In the genomic region with DNA sequence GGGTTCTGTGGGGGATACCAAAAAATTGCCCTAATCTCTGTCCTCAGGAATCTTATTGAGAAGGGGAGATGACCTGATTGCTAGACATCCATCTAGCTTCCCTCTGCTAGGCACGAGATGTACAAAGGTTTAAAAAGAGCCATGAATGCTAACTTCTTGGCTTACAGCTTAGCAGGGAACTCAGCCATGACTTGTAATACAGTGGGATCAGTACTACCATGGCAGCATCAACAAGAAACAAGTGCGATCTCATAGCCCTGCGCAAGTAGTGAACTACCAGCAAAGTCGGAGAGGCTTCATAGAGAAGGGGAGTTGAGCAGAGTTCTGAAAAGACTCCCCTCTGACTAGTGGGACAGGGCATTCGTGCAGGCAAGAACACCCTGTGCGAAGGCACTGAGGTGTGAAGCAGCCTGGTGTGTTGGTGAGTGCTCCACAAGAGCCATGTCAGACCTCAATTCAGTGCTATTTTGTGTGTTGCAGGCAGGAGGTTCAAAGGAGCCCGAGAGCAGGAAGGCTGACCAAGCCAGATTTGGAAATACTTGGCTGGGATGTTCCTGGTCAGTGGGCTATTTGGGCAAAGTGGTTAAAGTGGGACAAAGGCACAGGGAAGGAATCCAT, we compare ENCODE assay signal across 17 cellular contexts.
DNase-seq lines count a peak whose midpoint lies in the region; ATAC-seq, FAIRE-seq and TF ChIP-seq lines count a peak whose summit lies in the region.
"Had no signal": no experiment of that assay in that cellular context is flagged by ENCODE, and none has a peak within 500 bp of the region (broad histone marks: within the 10 kb centered on the region; RNA-seq: fewer than 3 reads in every experiment).

No MANE protein-coding gene starts in this region.

- H3K79me1 ChIP-seq in trophoblast cell (ENCODE audit: low read length), result no peaks in the 10 kb centered on the region

- H3K27me3 ChIP-seq in HepG2 (ENCODE audit: control insufficient read depth in 1 of 2, insufficient read depth in 2 of 2, low read length in 2 of 2), result no peaks in the 10 kb centered on the region
- no peaks in the 10 kb centered on the region for H3K27me3 ChIP-seq in right lobe of liver
- H3K27me3 ChIP-seq in trophoblast cell (ENCODE audit: insufficient read depth, low read length), result no peaks in the 10 kb centered on the region
- H3K27me3 ChIP-seq in Karpas-422 (ENCODE audit: low read length), result no peaks in the 10 kb centered on the region
- H3K27me3 ChIP-seq: cardiac muscle cell, sigmoid colon had no signal

- H4K20me1 ChIP-seq in HepG2 (ENCODE audit: insufficient read depth, low read length) (no peaks in the 10 kb centered on the region), Karpas-422 (ENCODE audit: insufficient read depth, low read depth, low read length) (no peaks in the 10 kb centered on the region)

- H3K9me3 ChIP-seq in HepG2 (ENCODE audit: low read length), result no peaks in the 10 kb centered on the region
- H3K9me3 ChIP-seq in right lobe of liver, result no peaks in the 10 kb centered on the region
- H3K9me3 ChIP-seq in trophoblast cell (ENCODE audit: insufficient read depth, low read depth, low read length), result no peaks in the 10 kb centered on the region
- H3K9me3 ChIP-seq in Karpas-422 (ENCODE audit: low read length), result no peaks in the 10 kb centered on the region
- H3K9me3 ChIP-seq: sigmoid colon had no signal

- H3K4me1 ChIP-seq in HepG2 (ENCODE audit: insufficient read depth, low read length) (peaks cover 82% of the 10 kb centered on the region), right lobe of liver (peaks cover 0 to 7% (median 0%) of the 10 kb centered on the region in 4 donors), trophoblast cell (ENCODE audit: control insufficient read depth in 1 of 2, insufficient read depth in 2 of 2, low read length in 2 of 2) (peaks cover 5 to 15% of the 10 kb centered on the region in 2 experiments), Karpas-422 (ENCODE audit: low read length) (peaks cover 7% of the 10 kb centered on the region)

- no peak overlapping the region for H4K91ac ChIP-seq in trophoblast cell (ENCODE audit: low read depth, low read length)

- H3K4me3 ChIP-seq in HepG2 (replicated peaks in 1 of 3; ENCODE audit: insufficient read depth in 1 of 3, low read depth in 2 of 3, low read length in 3 of 3) (no peak overlapping the region), right lobe of liver (no peak overlapping the region), trophoblast cell (ENCODE audit: low read depth, low read length) (no peak overlapping the region), Karpas-422 (ENCODE audit: low read length) (no peak overlapping the region)
- H3K4me3 ChIP-seq: cardiac muscle cell, sigmoid colon, SK-N-MC had no signal

- H3K9ac ChIP-seq in HepG2 (ENCODE audit: insufficient read depth, low read depth, low read length) (no peak overlapping the region), trophoblast cell (ENCODE audit: low read length) (no peak overlapping the region), Karpas-422 (ENCODE audit: low read length) (no peak overlapping the region)

- in situ Hi-C loops in HepG2 (cut with HindIII; ENCODE audit: extremely low pct_ligation_motif_present, low pct_unique_long_range_greater_than_20kb), result no loop called here

- no peak for TF ChIP-seq RAD21 in HepG2 (CRISPR knock-in tag; IDR thresholded peaks at IDR 0.05)

- TF ChIP-seq CTCF in HepG2 (CRISPR knock-in tag; IDR thresholded peaks at IDR 0.05) (no peak), right lobe of liver (IDR thresholded peaks at IDR 0.05) (no peak)

- no peak overlapping the region for H3K18ac ChIP-seq in trophoblast cell (ENCODE audit: low read length)

- intact Hi-C loops in HepG2 (cut with micrococcal nuclease; ENCODE audit: unreplicated experiment), result no loop called here
- intact Hi-C loops in right lobe of liver (cut with DNase I), result no loop called here

- no peak overlapping the region for H2AK5ac ChIP-seq in trophoblast cell (ENCODE audit: low read length)

- no peak for FAIRE-seq in HepG2 (lab: Jason Lieb, UNC)
- FAIRE-seq: D721Med had no signal

- no peak overlapping the region for H2BK5ac ChIP-seq in trophoblast cell (ENCODE audit: low read depth, low read length, poor library complexity)

- H4K8ac ChIP-seq in trophoblast cell (ENCODE audit: low read depth, low read length), result no peak overlapping the region

- WGBS in HepG2 (ENCODE audit: low lambda C conversion rate), result 99% methylated on average over 7 of the region's 7 CpGs
- WGBS in right lobe of liver (ENCODE audit: insufficient coverage, low coverage, low lambda C conversion rate, missing lambda C conversion rate), result 87% methylated on average over 7 of the region's 7 CpGs
- no CpG with 5 or more reads among the region's 7 CpGs for WGBS in trophoblast cell (ENCODE audit: extremely low coverage, insufficient coverage, insufficient read length)

- no peaks in the 10 kb centered on the region for H3K9me2 ChIP-seq in Karpas-422 (replicated peaks; ENCODE audit: insufficient read depth, low read length)

- H3K79me2 ChIP-seq in HepG2 (ENCODE audit: insufficient read depth, low read length) (peaks cover 99% of the 10 kb centered on the region), trophoblast cell (ENCODE audit: control insufficient read depth, insufficient read depth, low read length, poor library complexity) (no peaks in the 10 kb centered on the region), Karpas-422 (ENCODE audit: low read length) (no peaks in the 10 kb centered on the region)

- H3K27ac ChIP-seq in HepG2 (ENCODE audit: extremely low read length, insufficient read depth, low read length), result peak overlapping the region; percentile 35
- H3K27ac ChIP-seq in right lobe of liver, result no peak overlapping the region
- H3K27ac ChIP-seq in cingulate gyrus (ENCODE audit: low read depth, low read length), result peak overlapping the region; percentile 96
- H3K27ac ChIP-seq in trophoblast cell (ENCODE audit: low read depth, low read length), result no peak overlapping the region
- no peak overlapping the region for H3K27ac ChIP-seq in Karpas-422 (ENCODE audit: low read length)
- H3K27ac ChIP-seq: cardiac muscle cell, sigmoid colon, SK-N-MC had no signal

- CTCF ChIA-PET in HepG2 (lab: Yijun Ruan, JAX; ENCODE audit: low intra/inter-chr PET ratio, low total read pairs), result no interaction called here

- DNase-seq in HepG2 (ENCODE audit: low spot score) (no peak), right lobe of liver (no peak), trophoblast cell (no peak), Karpas-422 (no peak)
- DNase-seq: activated CD4-positive, alpha-beta T cell treated with anti-CD3 and anti-CD28 coated beads, Interleukin-2, amount 10 ng/mL, durations not matched to agents 7 days and 5 days; activated T-cell treated with anti-CD3 and anti-CD28 coated beads, Interleukin-2, amount 50 U/mL, for 1 hour; effector memory CD8-positive, alpha-beta T cell; NCI-H1048; sigmoid colon; stimulated activated CD4-positive, alpha-beta T cell treated with anti-CD3 and anti-CD28 coated beads, Interleukin-4, amount 100 ng/mL, for 4 hours had no signal

- 0 out of 3 replicates have a peak, but pooled peaks have one; percentile 14 for ATAC-seq in HepG2
- ATAC-seq in right lobe of liver, result no peak
- ATAC-seq in GM19035 (IDR thresholded peaks at IDR 0.05; ENCODE audit: unreplicated experiment), result no peak
- ATAC-seq in GM21529 (IDR thresholded peaks at IDR 0.05; ENCODE audit: unreplicated experiment), result no peak
- no peak for ATAC-seq in GM18520 (IDR thresholded peaks at IDR 0.05; ENCODE audit: unreplicated experiment)
- ATAC-seq: effector memory CD8-positive, alpha-beta T cell had no signal

- H2AFZ ChIP-seq in HepG2 (ENCODE audit: low read length), result no peak overlapping the region
- no peak overlapping the region for H2AFZ ChIP-seq in trophoblast cell (ENCODE audit: insufficient read depth, low read length, poor library complexity)
- H2AFZ ChIP-seq in Karpas-422 (ENCODE audit: low read length), result no peak overlapping the region

- H4K12ac ChIP-seq in trophoblast cell (ENCODE audit: low read depth, low read length), result no peak overlapping the region

- H2BK120ac ChIP-seq in trophoblast cell (ENCODE audit: insufficient read depth, low read length, poor library complexity), result peak overlapping the region; percentile 27

- no TSS peak for BruUV-seq in HepG2 (replicated peaks; lab: Mats Ljungman, UMichigan)

- no peak for TF ChIP-seq EP300 in HepG2 (IDR thresholded peaks at IDR 0.05; ENCODE audit: low read depth in 2 of 2, low read length in 2 of 2)
- TF ChIP-seq EP300 in HepG2 (CRISPR knock-in tag; IDR thresholded peaks at IDR 0.05; ENCODE audit: borderline replicate concordance), result no peak

- no peak overlapping the region for H3K4ac ChIP-seq in trophoblast cell (ENCODE audit: low read depth, low read length)

- TF ChIP-seq POLR2A in HepG2 (IDR thresholded peaks at IDR 0.05; ENCODE audit: insufficient read depth in 1 of 2, low read depth in 2 of 2, low read length in 2 of 2) (no peak), right lobe of liver (IDR thresholded peaks at IDR 0.05) (no peak)

- H3K4me2 ChIP-seq in HepG2 (ENCODE audit: low read depth, low read length) (no peak overlapping the region), trophoblast cell (ENCODE audit: low read length) (no peak overlapping the region), Karpas-422 (ENCODE audit: low read depth, low read length, poor library complexity, severe bottlenecking) (no peak overlapping the region)

- H3K14ac ChIP-seq in trophoblast cell (ENCODE audit: low read length), result no peak overlapping the region

- H3K36me3 ChIP-seq in HepG2 (replicated peaks in 1 of 2; ENCODE audit: control insufficient read depth in 1 of 2, insufficient read depth in 2 of 2, low read length in 2 of 2) (no peaks in the 10 kb centered on the region), right lobe of liver (no peaks in the 10 kb centered on the region), trophoblast cell (ENCODE audit: control insufficient read depth in 1 of 2, insufficient read depth in 2 of 2, low read length in 2 of 2) (no peaks in the 10 kb centered on the region), Karpas-422 (ENCODE audit: insufficient read depth, low read length) (no peaks in the 10 kb centered on the region)
- H3K36me3 ChIP-seq: cardiac muscle cell, sigmoid colon had no signal

- H2BK12ac ChIP-seq in trophoblast cell (ENCODE audit: low read length), result peak overlapping the region; percentile 2

- no peak overlapping the region for H3K23ac ChIP-seq in trophoblast cell (ENCODE audit: low read length)

- POLR2A ChIA-PET in HepG2 (lab: Yijun Ruan, JAX), result no interaction called here

TF ChIP-seq in HepG2, 621 proteins besides CTCF, POLR2A, EP300 and RAD21 (continues in another document):
- no peak for TF ChIP-seq ZNF530 (CRISPR knock-in tag; IDR thresholded peaks at IDR 0.05; ENCODE audit: low read depth)
- TF ChIP-seq CCDC6 (CRISPR knock-in tag; IDR thresholded peaks at IDR 0.05), result 0 out of 2 replicates have a peak, but pooled peaks have one; percentile 18
- no peak for TF ChIP-seq KLF9 (CRISPR knock-in tag; IDR thresholded peaks at IDR 0.05; ENCODE audit: low read depth)
- 0 out of 2 replicates have a peak, but pooled peaks have one; percentile 37 for TF ChIP-seq PITX1 (CRISPR knock-in tag; IDR thresholded peaks at IDR 0.05)
- no peak for TF ChIP-seq ZNF598 (CRISPR knock-in tag; IDR thresholded peaks at IDR 0.05; ENCODE audit: borderline replicate concordance)
- no peak for TF ChIP-seq ZNF235 (CRISPR knock-in tag; IDR thresholded peaks at IDR 0.05; ENCODE audit: borderline replicate concordance)
- TF ChIP-seq RBM22 (optimal IDR thresholded peaks at IDR 0.05; ENCODE audit: low read length), result peak; percentile 34

Comparison
In these comparisons a context has a peak if more than half of its experiments do, and no peak if none do; other contexts are left out.
1. H3K27ac ChIP-seq: peak in HepG2 (single experiment) and cingulate gyrus (single experiment); none in right lobe of liver (0 of 3), trophoblast cell (single experiment) and Karpas-422 (single experiment).